In genomic region chr1:9494936-9495758, GRCh38 we compare ENCODE assay signal across 8 cellular contexts. TPM values are rescaled to one million over a fixed set of nuclear protein-coding genes. Genes with fewer than 3 reads are reported as not detected.
DNase-seq lines count a peak whose midpoint lies in the region; ATAC-seq and TF ChIP-seq lines count a peak whose summit lies in the region.

No MANE protein-coding gene starts in this region.

- H3K36me3 ChIP-seq in SK-N-MC (ENCODE audit: insufficient read depth, low read length) (no peaks in the 10 kb centered on the region), right atrium auricular region (no peaks in the 10 kb centered on the region)

- peaks cover 45% of the 10 kb centered on the region for H3K27me3 Mint-ChIP-seq in activated naive CD4-positive, alpha-beta T cell treated with anti-CD3 and anti-CD28 coated beads, Interleukin-2, amount 10 ng/mL, durations not matched to agents 7 days and 5 days

- peak overlapping the region; percentile 43 for H3K9ac ChIP-seq in SK-N-MC (ENCODE audit: insufficient read length)

- H3K4me1 ChIP-seq in right atrium auricular region = peaks cover 0 to 10% of the 10 kb centered on the region in 2 donors

- peaks cover 10% of the 10 kb centered on the region for H3K4me1 Mint-ChIP-seq in activated naive CD4-positive, alpha-beta T cell treated with anti-CD3 and anti-CD28 coated beads, Interleukin-2, amount 10 ng/mL, durations not matched to agents 7 days and 5 days

- H3K4me3 Mint-ChIP-seq in activated naive CD4-positive, alpha-beta T cell treated with anti-CD3 and anti-CD28 coated beads, Interleukin-2, amount 10 ng/mL, durations not matched to agents 7 days and 5 days = peak overlapping the region; percentile 32

- H3K9me3 ChIP-seq in SK-N-MC (ENCODE audit: low read depth, low read length) (no peaks in the 10 kb centered on the region), right atrium auricular region (no peaks in the 10 kb centered on the region)

- H3K27ac Mint-ChIP-seq in activated naive CD4-positive, alpha-beta T cell treated with anti-CD3 and anti-CD28 coated beads, Interleukin-2, amount 10 ng/mL, durations not matched to agents 7 days and 5 days = no peak overlapping the region

- peak; percentile 63 for ATAC-seq in sciatic nerve
- ATAC-seq in GM19455 (IDR thresholded peaks at IDR 0.05; ENCODE audit: unreplicated experiment) = no peak

- no peaks in the 10 kb centered on the region for H3K27me3 ChIP-seq in right atrium auricular region

- CTCF ChIA-PET in activated naive CD4-positive, alpha-beta T cell treated with anti-CD3 and anti-CD28 coated beads, Interleukin-2, amount 10 ng/mL, durations not matched to agents 7 days and 5 days (lab: Charles Lee) = interaction anchor here (0.6 to 5.3 kb wide), 24 partner anchors 8 to 384 kb away, joined by 3 to 54 read pairs (median 4); no protein-coding TSS in a partner anchor

- peak; percentile 96 to 100 for TF ChIP-seq CTCF in right atrium auricular region (IDR thresholded peaks at IDR 0.05)

- H3K4me3 ChIP-seq in SK-N-MC (peak overlapping the region; percentile 76), right atrium auricular region (peak overlapping the region in 1 of 2 donors; percentile 21)

- DNase-seq in DMS153 treated with DMSO at 0.1 percent for 48 hours (lab: John Stamatoyannopoulos, UW; ENCODE audit: unreplicated experiment) = peak; percentile 64
- DNase-seq in HuH-7.5 (ENCODE audit: low spot score) = peak; percentile 34
- no peak for DNase-seq in SK-N-MC (ENCODE audit: low read depth, low spot score)
- peak; percentile 70 for DNase-seq in activated naive CD4-positive, alpha-beta T cell treated with anti-CD3 and anti-CD28 coated beads, Interleukin-2, amount 10 ng/mL, durations not matched to agents 7 days and 5 days
- no peak for DNase-seq in right atrium auricular region (ENCODE audit: low spot score)
- DNase-seq in sciatic nerve (ENCODE audit: low spot score) = peak; percentile 76
- no peak for DNase-seq in cerebellar nuclear complex (lab: John Stamatoyannopoulos, UW)

- H3K27ac ChIP-seq in SK-N-MC (no peak overlapping the region), right atrium auricular region (no peak overlapping the region)

- H3K36me3 Mint-ChIP-seq in activated naive CD4-positive, alpha-beta T cell treated with anti-CD3 and anti-CD28 coated beads, Interleukin-2, amount 10 ng/mL, durations not matched to agents 7 days and 5 days = no peaks in the 10 kb centered on the region

- intact Hi-C loops in sciatic nerve (cut with DNase I) = loop anchor here (2.0 kb wide), 1 partner anchor 78 kb away; no protein-coding TSS in a partner anchor

- no peaks in the 10 kb centered on the region for H3K9me3 Mint-ChIP-seq in activated naive CD4-positive, alpha-beta T cell treated with anti-CD3 and anti-CD28 coated beads, Interleukin-2, amount 10 ng/mL, durations not matched to agents 7 days and 5 days

RNA-seq across cellular contexts. Expression of gene SLC25A33, which starts 44.1 kb away (rescaled TPM):
- total RNA-seq in right atrium auricular region = 10 to 100 TPM; 10.9 to 16.4 TPM
- total RNA-seq in sciatic nerve = 2.9 TPM

Comparison
In these comparisons a context has a peak if more than half of its experiments do, and no peak if none do; other contexts are left out.
1. DNase-seq: peak in DMS153 treated with DMSO at 0.1 percent for 48 hours (single experiment), HuH-7.5 (single experiment), activated naive CD4-positive, alpha-beta T cell treated with anti-CD3 and anti-CD28 coated beads, Interleukin-2, amount 10 ng/mL, durations not matched to agents 7 days and 5 days (single experiment) and sciatic nerve (single experiment); none in SK-N-MC (single experiment), right atrium auricular region (single experiment) and cerebellar nuclear complex (0 of 2).